In genomic region chr4:164748375-164748774, GRCh38 we compare ENCODE assay signal across 9 cellular contexts. TPM values are rescaled to one million over a fixed set of nuclear protein-coding genes. Genes with fewer than 3 reads are reported as not detected.
DNase-seq lines count a peak whose midpoint lies in the region; ATAC-seq and TF ChIP-seq lines count a peak whose summit lies in the region.
"Had no signal": no experiment of that assay in that cellular context is flagged by ENCODE, and none has a peak within 500 bp of the region (broad histone marks: within the 10 kb centered on the region; RNA-seq: fewer than 3 reads in every experiment).

No MANE protein-coding gene starts in this region.

- H3K4me2 ChIP-seq in Loucy (ENCODE audit: low read depth, low read length, poor library complexity, severe bottlenecking) (no peak overlapping the region), neural progenitor cell (no peak overlapping the region)

- H3K27ac Mint-ChIP-seq in chondrocyte (ENCODE audit: unreplicated experiment) (no peak overlapping the region), neural progenitor cell (no peak overlapping the region)

- H3K4me3 ChIP-seq in Loucy (ENCODE audit: low read length, poor library complexity, severe bottlenecking) (no peak overlapping the region), neural progenitor cell (no peak overlapping the region)
- H3K4me3 ChIP-seq: lung had no signal

- H3K9me3 Mint-ChIP-seq in chondrocyte (ENCODE audit: low read depth): peaks cover 10% of the 10 kb centered on the region
- peaks cover 17% of the 10 kb centered on the region for H3K9me3 Mint-ChIP-seq in neural progenitor cell

- no peak overlapping the region for H2AFZ ChIP-seq in Loucy (ENCODE audit: low read length)
- no peak overlapping the region for H2AFZ ChIP-seq in neural progenitor cell (replicated peaks)

- no peaks in the 10 kb centered on the region for H3K9me3 ChIP-seq in Loucy (ENCODE audit: insufficient read depth, low read depth, low read length)
- peaks cover 2% of the 10 kb centered on the region for H3K9me3 ChIP-seq in neural progenitor cell (ENCODE audit: low read depth)

- H4K20me1 ChIP-seq in Loucy (ENCODE audit: insufficient read depth, low read length, poor library complexity, severe bottlenecking) (no peaks in the 10 kb centered on the region), neural progenitor cell (ENCODE audit: low read depth) (no peaks in the 10 kb centered on the region)

- H3K36me3 Mint-ChIP-seq in chondrocyte (ENCODE audit: low read depth) (no peaks in the 10 kb centered on the region), neural progenitor cell (no peaks in the 10 kb centered on the region)

- H3K27me3 Mint-ChIP-seq in chondrocyte (ENCODE audit: low read depth) (peaks cover 16% of the 10 kb centered on the region), neural progenitor cell (ENCODE audit: insufficient read depth, low read depth) (no peaks in the 10 kb centered on the region)

- H3K4me3 Mint-ChIP-seq in chondrocyte (ENCODE audit: unreplicated experiment) (no peak overlapping the region), neural progenitor cell (no peak overlapping the region)

- H3K27ac ChIP-seq in neural progenitor cell: no peak overlapping the region

- H3K9ac ChIP-seq in Loucy (ENCODE audit: low read depth, low read length, poor library complexity, severe bottlenecking) (no peak overlapping the region), neural progenitor cell (no peak overlapping the region)

- ATAC-seq in HG02610 (IDR thresholded peaks at IDR 0.05; ENCODE audit: unreplicated experiment) (no peak), GM19324 (IDR thresholded peaks at IDR 0.05; ENCODE audit: low FRiP score, unreplicated experiment) (no peak)

- H3K27me3 ChIP-seq in Loucy (ENCODE audit: insufficient read depth, low read length, poor library complexity, severe bottlenecking): no peaks in the 10 kb centered on the region
- no peaks in the 10 kb centered on the region for H3K27me3 ChIP-seq in neural progenitor cell

- no peaks in the 10 kb centered on the region for H3K79me2 ChIP-seq in Loucy (ENCODE audit: insufficient read depth, low read length)
- H3K79me2 ChIP-seq in neural progenitor cell (ENCODE audit: low read depth): no peaks in the 10 kb centered on the region

- H3K36me3 ChIP-seq in Loucy (ENCODE audit: insufficient read depth, low read length) (no peaks in the 10 kb centered on the region), neural progenitor cell (no peaks in the 10 kb centered on the region)

- H3K4me1 ChIP-seq in Loucy (ENCODE audit: insufficient read depth, low read length, poor library complexity, severe bottlenecking) (no peaks in the 10 kb centered on the region), neural progenitor cell (no peaks in the 10 kb centered on the region)

- H3K4me1 Mint-ChIP-seq in chondrocyte (ENCODE audit: low read depth) (no peaks in the 10 kb centered on the region), neural progenitor cell (no peaks in the 10 kb centered on the region)

- DNase-seq in DMS 273 (lab: John Stamatoyannopoulos, UW; ENCODE audit: unreplicated experiment) (peak; percentile 29), DMS 273 treated with DMSO at 0.1 percent for 48 hours (lab: John Stamatoyannopoulos, UW) (no peak), chondrocyte (ENCODE audit: low spot score) (no peak), neural progenitor cell (ENCODE audit: low spot score) (peak; percentile 33), NK-92 (lab: John Stamatoyannopoulos, UW; ENCODE audit: unreplicated experiment) (no peak)

- no peaks in the 10 kb centered on the region for H3F3A ChIP-seq in Loucy (ENCODE audit: low read depth)
- no peaks in the 10 kb centered on the region for H3F3A ChIP-seq in neural progenitor cell (ENCODE audit: low read depth)

- TF ChIP-seq CTCF in Loucy (conservative IDR thresholded peaks at IDR 0.05; ENCODE audit: low read length) (peak; percentile 58), chondrocyte (IDR thresholded peaks at IDR 0.05) (peak; percentile 87), neural progenitor cell (IDR thresholded peaks at IDR 0.05) (peak; percentile 65)

- H3K9me2 ChIP-seq in Loucy (replicated peaks; ENCODE audit: low read depth, low read length): no peaks in the 10 kb centered on the region

RNA-seq across cellular contexts. Expression of gene SMIM31, which starts 5.6 kb away (rescaled TPM):
- total RNA-seq in chondrocyte: not detected in 3 replicates
- total RNA-seq in neural progenitor cell (ENCODE audit: low replicate concordance): not detected in 2 replicates

Comparison
In these comparisons a context has a peak if more than half of its experiments do, and no peak if none do; other contexts are left out.
1. DNase-seq: peak in DMS 273 (single experiment) and neural progenitor cell (single experiment); none in DMS 273 treated with DMSO at 0.1 percent for 48 hours (single experiment), chondrocyte (single experiment) and NK-92 (single experiment).
2. Peak in every context shown above with its lines, with median percentiles within 50 percentile points of each other: CTCF ChIP-seq.